In the genomic region with DNA sequence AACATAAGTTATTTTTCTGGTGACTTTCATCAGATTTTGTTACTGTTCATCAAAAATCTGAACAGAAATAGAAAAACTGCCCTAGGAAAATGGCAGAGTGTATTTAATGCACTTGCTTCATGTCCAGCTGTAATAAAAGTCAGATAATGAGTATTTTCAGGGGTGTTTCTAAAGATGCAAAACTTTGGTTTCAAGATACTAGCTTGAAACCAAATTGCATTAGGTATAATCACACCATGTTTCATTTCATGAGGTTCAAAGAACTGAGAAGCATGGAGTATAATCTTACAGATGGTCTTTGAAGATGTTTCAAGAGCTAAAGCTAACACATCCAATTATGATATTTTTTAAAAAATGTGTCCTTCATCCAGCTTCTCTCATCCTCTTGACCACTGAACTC, we compare ENCODE assay signal across 26 cellular contexts.
A peak's percentile ranks its signal among the peaks of the same experiment; 100 is the strongest.
DNase-seq lines count a peak whose midpoint lies in the region; ATAC-seq and TF ChIP-seq lines count a peak whose summit lies in the region.
"Had no signal": no experiment of that assay in that cellular context is flagged by ENCODE, and none has a peak within 500 bp of the region (broad histone marks: within the 10 kb centered on the region; RNA-seq: fewer than 3 reads in every experiment).

No MANE protein-coding gene starts in this region.

- ATAC-seq in GM21381 (IDR thresholded peaks at IDR 0.05; ENCODE audit: unreplicated experiment): peak; percentile 41
- peak; percentile 40 for ATAC-seq in HG02973 (IDR thresholded peaks at IDR 0.05; ENCODE audit: unreplicated experiment)
- ATAC-seq in HG03469 (IDR thresholded peaks at IDR 0.05; ENCODE audit: unreplicated experiment): no peak
- no peak for ATAC-seq in Right ventricle myocardium inferior
- ATAC-seq: body of pancreas, left ventricle myocardium superior, PC-3, right cardiac atrium had no signal

- no peaks in the 10 kb centered on the region for H3K9me3 ChIP-seq in BE2C
- H3K9me3 ChIP-seq in WERI-Rb-1 (ENCODE audit: severe bottlenecking): no peaks in the 10 kb centered on the region
- H3K9me3 ChIP-seq in SJCRH30 (replicated peaks): no peaks in the 10 kb centered on the region
- H3K9me3 ChIP-seq: BLaER1 treated with 17β-estradiol and CSF1 and Interleukin-3, amounts not matched to agents 10 nM and 100 nM; body of pancreas; transverse colon had no signal

- DNase-seq in BE2C: no peak
- no peak for DNase-seq in WERI-Rb-1
- DNase-seq in SW480 (ENCODE audit: low spot score): no peak
- DNase-seq in SJCRH30: no peak
- DNase-seq in Right ventricle myocardium inferior (ENCODE audit: missing footprints): no peak
- DNase-seq: activated CD4-positive, alpha-beta T cell treated with anti-CD3 and anti-CD28 coated beads for 4 hours; activated CD8-positive, alpha-beta memory T cell treated with anti-CD3 and anti-CD28 coated beads, Interleukin-2, amount 50 U/mL, for 48 hours; activated naive CD4-positive, alpha-beta T cell treated with Interleukin-2 at 50 U/mL for 16 hours; body of pancreas; foreskin melanocyte; H9; KG1; left ventricle myocardium superior; NCI-H1092; nucleus accumbens; PC-3; right cardiac atrium; stimulated activated CD4-positive, alpha-beta T cell treated with anti-CD3 and anti-CD28 coated beads, Interleukin-15, amount 100 ng/mL, for 24 hours; stimulated activated naive CD4-positive, alpha-beta T cell; transverse colon had no signal

- H3K27me3 ChIP-seq in BE2C: no peaks in the 10 kb centered on the region
- H3K27me3 ChIP-seq in WERI-Rb-1 (ENCODE audit: insufficient read depth, low read depth, severe bottlenecking): no peaks in the 10 kb centered on the region
- no peaks in the 10 kb centered on the region for H3K27me3 ChIP-seq in SJCRH30
- H3K27me3 ChIP-seq: BLaER1 treated with 17β-estradiol and CSF1 and Interleukin-3, amounts not matched to agents 10 nM and 100 nM; body of pancreas; transverse colon had no signal

- no peaks in the 10 kb centered on the region; the same call in 1 of the 2 replicates for H3K36me3 ChIP-seq in BE2C
- no peaks in the 10 kb centered on the region for H3K36me3 ChIP-seq in WERI-Rb-1
- no peaks in the 10 kb centered on the region for H3K36me3 ChIP-seq in SJCRH30
- H3K36me3 ChIP-seq: BLaER1 treated with 17β-estradiol and CSF1 and Interleukin-3, amounts not matched to agents 10 nM and 100 nM; transverse colon had no signal

- no peak for TF ChIP-seq CTCF in BE2C (IDR thresholded peaks at IDR 0.05; ENCODE audit: low read depth, low read length)
- no peak for TF ChIP-seq CTCF in WERI-Rb-1 (IDR thresholded peaks at IDR 0.05; ENCODE audit: low read depth, low read length)

- H3K27ac ChIP-seq in WERI-Rb-1 (peak overlapping the region; percentile 63), SJCRH30 (no peak overlapping the region)
- H3K27ac ChIP-seq: BLaER1 treated with 17β-estradiol and CSF1 and Interleukin-3, amounts not matched to agents 10 nM and 100 nM; coronary artery; SK-N-MC had no signal

- peaks cover 55% of the 10 kb centered on the region for H3K4me1 ChIP-seq in BE2C
- H3K4me1 ChIP-seq in SJCRH30: 0 out of 2 replicates have a peak, but pooled peaks cover 3% of the 10 kb centered on the region
- H3K4me1 ChIP-seq: transverse colon had no signal

- intact Hi-C loops in Right ventricle myocardium inferior (cut with DNase I): no loop called here

- H3K4me3 ChIP-seq in BE2C (ENCODE audit: low read depth, low read length) (peak overlapping the region; percentile 28), WERI-Rb-1 (ENCODE audit: low read depth, low read length) (no peak overlapping the region), SJCRH30 (no peak overlapping the region)
- H3K4me3 ChIP-seq: BLaER1 treated with 17β-estradiol and CSF1 and Interleukin-3, amounts not matched to agents 10 nM and 100 nM; body of pancreas; coronary artery; SK-N-MC; transverse colon had no signal

Comparison
In these comparisons a context has a peak if more than half of its experiments do, and no peak if none do; other contexts are left out.
1. ATAC-seq: peak in GM21381 (single experiment) and HG02973 (single experiment); none in HG03469 (single experiment) and Right ventricle myocardium inferior (single experiment).